In the genomic region with DNA sequence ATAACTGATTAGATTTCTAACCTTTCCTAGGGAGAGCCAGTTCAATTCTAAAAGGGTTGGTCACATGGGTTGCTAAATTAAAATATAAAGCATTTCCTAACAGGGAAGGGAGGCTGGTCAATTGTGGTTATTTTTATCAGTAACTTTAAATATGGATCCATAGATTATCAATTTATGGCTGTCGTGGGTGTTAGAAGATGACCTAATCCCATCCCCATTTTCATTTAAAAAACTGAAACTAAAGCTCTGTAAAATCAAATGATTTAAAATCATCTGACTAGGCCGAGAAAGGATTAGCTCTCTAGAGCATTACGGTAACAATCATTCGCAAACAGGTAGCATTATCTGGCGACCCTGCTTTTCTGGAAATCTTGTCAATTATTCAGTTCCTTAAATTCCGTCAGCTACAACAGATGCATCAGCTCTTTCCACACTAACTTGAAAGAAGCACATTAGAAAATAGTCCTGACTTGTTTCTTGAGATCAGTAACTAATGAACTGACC, we compare ENCODE assay signal across 8 cellular contexts. TPM values are rescaled to one million over a fixed set of nuclear protein-coding genes. Genes with fewer than 3 reads are reported as not detected.
DNase-seq lines count a peak whose midpoint lies in the region; TF ChIP-seq lines count a peak whose summit lies in the region.

No MANE protein-coding gene starts in this region.

- peaks cover 54% of the 10 kb centered on the region for H3K4me1 Mint-ChIP-seq in brain

- peaks cover 31% of the 10 kb centered on the region for H3K4me1 ChIP-seq in ACC112 (ENCODE audit: control insufficient read depth, insufficient read depth, low read length, unreplicated experiment)
- H3K4me1 ChIP-seq in mononuclear cell (ENCODE audit: insufficient read depth, low read length), result peaks cover 33% of the 10 kb centered on the region

- peak overlapping the region; percentile 94 to 100 (median 95) for H3K4me3 Mint-ChIP-seq in brain

- H2AFZ ChIP-seq in ACC112 (ENCODE audit: low read length, unreplicated experiment), result no peak overlapping the region

- H3K4me3 ChIP-seq in ACC112 (ENCODE audit: low read depth, low read length), result peak overlapping the region; percentile 89
- peak overlapping the region; percentile 93 for H3K4me3 ChIP-seq in HFF-Myc (replicated peaks; ENCODE audit: low read depth, low read length)
- peak overlapping the region; percentile 64 for H3K4me3 ChIP-seq in mononuclear cell (ENCODE audit: low read length)

- H3K9me3 Mint-ChIP-seq in brain, result no peaks in the 10 kb centered on the region

- no peak for TF ChIP-seq CTCF in HFF-Myc (IDR thresholded peaks at IDR 0.05; ENCODE audit: low read depth, low read length, missing control alignments)
- peak; percentile 16 to 20 for TF ChIP-seq CTCF in brain (conservative IDR thresholded peaks at IDR 0.05)

- H3K27ac Mint-ChIP-seq in brain, result peak overlapping the region; percentile 100

- peaks cover 7% of the 10 kb centered on the region for H3K27me3 Mint-ChIP-seq in brain

- H3K36me3 ChIP-seq in ACC112 (ENCODE audit: insufficient read depth, low read length), result peaks cover 25% of the 10 kb centered on the region

- H3K79me2 ChIP-seq in ACC112 (ENCODE audit: control insufficient read depth, insufficient read depth, low read length, unreplicated experiment), result peaks cover 53% of the 10 kb centered on the region

- H3K27me3 ChIP-seq in ACC112 (ENCODE audit: insufficient read depth, low read length) (no peaks in the 10 kb centered on the region), mononuclear cell (ENCODE audit: insufficient read depth, low read length) (no peaks in the 10 kb centered on the region)

- H3K36me3 Mint-ChIP-seq in brain, result peaks cover 39% of the 10 kb centered on the region

- DNase-seq in HFF-Myc (ENCODE audit: extremely low read depth, low read depth) (no peak), SK-N-DZ (ENCODE audit: low spot score) (no peak), HUDEP-2 (lab: John Stamatoyannopoulos, UW; ENCODE audit: unreplicated experiment in 76 of 76) (no peak), KG1 (lab: John Stamatoyannopoulos, UW) (no peak), posterior vena cava (ENCODE audit: low spot score) (no peak)

- peak overlapping the region; percentile 98 for H3K27ac ChIP-seq in ACC112 (ENCODE audit: low read depth, low read length)

- no peaks in the 10 kb centered on the region for H3K9me3 ChIP-seq in mononuclear cell (ENCODE audit: low read depth, low read length)

- intact Hi-C loops in posterior vena cava (cut with DNase I), result loop anchor here (5.0 to 10.0 kb wide), 2 partner anchors 51 to 53 kb away; a partner anchor contains a TSS

RNA-seq across cellular contexts. Expression of a gene that starts 0.9 kb away (rescaled TPM):
- polyA plus RNA-seq in brain (ENCODE audit: insufficient read depth, low read depth, low replicate concordance), result 295 TPM
- total RNA-seq in mononuclear cell, result 108 TPM
- polyA plus RNA-seq in SK-N-DZ (2014; cell fraction: cytosol; rRNA removed), result 86.1 and 98.5 TPM in 2 replicates
- polyA plus RNA-seq in SK-N-DZ (2014; cell fraction: nucleus; rRNA removed), result 72.0 and 185 TPM in 2 replicates
- total RNA-seq in posterior vena cava, result 100 to 1,000 TPM; 152 to 166 TPM

RNA-seq across cellular contexts. Expression of a gene that starts 52.9 kb away (rescaled TPM):
- polyA plus RNA-seq in brain (ENCODE audit: insufficient read depth, low read depth, low replicate concordance), result 30.1 TPM
- total RNA-seq in mononuclear cell (123 TPM), posterior vena cava (10 to 100 TPM; 82.8 to 87.5 TPM)
- 25.8 and 33.2 TPM in 2 replicates for polyA plus RNA-seq in SK-N-DZ (2014; cell fraction: cytosol; rRNA removed)
- polyA plus RNA-seq in SK-N-DZ (2014; cell fraction: nucleus; rRNA removed), result 27.5 and 49.4 TPM in 2 replicates
